ENCODE assay signal across 14 cellular contexts in genomic region chr4:88533088-88533790, GRCh38. TPM values are rescaled to one million over a fixed set of nuclear protein-coding genes. Genes with fewer than 3 reads are reported as not detected.
DNase-seq lines count a peak whose midpoint lies in the region; ATAC-seq, FAIRE-seq and TF ChIP-seq lines count a peak whose summit lies in the region.
"Had no signal": no experiment of that assay in that cellular context is flagged by ENCODE, and none has a peak within 500 bp of the region (broad histone marks: within the 10 kb centered on the region; RNA-seq: fewer than 3 reads in every experiment).

No MANE protein-coding gene starts in this region.

- ATAC-seq in GM23338, result peak; percentile 85
- no peak for ATAC-seq in T-helper 17 cell
- ATAC-seq in GM18867 (IDR thresholded peaks at IDR 0.05; ENCODE audit: unreplicated experiment), result no peak
- ATAC-seq: CD8-positive, alpha-beta T cell had no signal

- H3K4me1 Mint-ChIP-seq in GM23338, result peaks cover 45% of the 10 kb centered on the region
- no peaks in the 10 kb centered on the region for H3K4me1 Mint-ChIP-seq in T-helper 17 cell
- H3K4me1 Mint-ChIP-seq in osteocyte (ENCODE audit: unreplicated experiment), result peaks cover 16% of the 10 kb centered on the region

- no peaks in the 10 kb centered on the region for H3K9me3 Mint-ChIP-seq in GM23338
- H3K9me3 Mint-ChIP-seq in osteocyte (ENCODE audit: unreplicated experiment), result no peaks in the 10 kb centered on the region
- H3K9me3 Mint-ChIP-seq: activated T-cell treated with anti-CD3 and anti-CD28 coated beads, Interleukin-2, amount 50 U/mL, for 24 hours; CD8-positive, alpha-beta T cell had no signal

- H3K9me2 ChIP-seq in GM23338 (ENCODE audit: insufficient read depth), result no peaks in the 10 kb centered on the region

- TF ChIP-seq CTCF in GM23338 (conservative IDR thresholded peaks at IDR 0.05; ENCODE audit: low read depth in 2 of 2) (no peak), osteocyte (IDR thresholded peaks at IDR 0.05) (no peak)

- peaks cover 38% of the 10 kb centered on the region for H3K79me2 ChIP-seq in GM23338 (replicated peaks; ENCODE audit: insufficient read depth)

- peak overlapping the region; percentile 76 for H3K27ac ChIP-seq in GM23338 (ENCODE audit: low read depth)
- H3K27ac ChIP-seq: adrenal gland had no signal

- no peaks in the 10 kb centered on the region for H4K20me1 ChIP-seq in GM23338 (replicated peaks; ENCODE audit: insufficient read depth)

- no peaks in the 10 kb centered on the region for H3K9me3 ChIP-seq in T-helper 17 cell (ENCODE audit: control insufficient read depth, low read length, poor library complexity, severe bottlenecking)
- H3K9me3 ChIP-seq: adrenal gland had no signal

- no peaks in the 10 kb centered on the region for H3K27me3 Mint-ChIP-seq in GM23338 (ENCODE audit: insufficient read depth, low read depth, poor library complexity)
- peaks cover 10% of the 10 kb centered on the region for H3K27me3 Mint-ChIP-seq in T-helper 17 cell
- H3K27me3 Mint-ChIP-seq in osteocyte (ENCODE audit: unreplicated experiment), result no peaks in the 10 kb centered on the region
- H3K27me3 Mint-ChIP-seq: activated T-cell treated with anti-CD3 and anti-CD28 coated beads, Interleukin-2, amount 50 U/mL, for 24 hours had no signal

- H3F3A ChIP-seq in GM23338 (replicated peaks; ENCODE audit: low read depth), result no peaks in the 10 kb centered on the region

- H3K4me3 ChIP-seq in GM23338, result peak overlapping the region; percentile 53
- H3K4me3 ChIP-seq: adrenal gland had no signal

- peak overlapping the region; percentile 97 for H3K27ac Mint-ChIP-seq in GM23338
- peak overlapping the region; percentile 34 for H3K27ac Mint-ChIP-seq in T-helper 17 cell
- peak overlapping the region; percentile 48 for H3K27ac Mint-ChIP-seq in osteocyte (ENCODE audit: unreplicated experiment)
- H3K27ac Mint-ChIP-seq: CD8-positive, alpha-beta T cell had no signal

- peaks cover 38% of the 10 kb centered on the region for H3K4me1 ChIP-seq in GM23338 (ENCODE audit: insufficient read depth)
- H3K4me1 ChIP-seq: adrenal gland had no signal

- DNase-seq in GM23338 (ENCODE audit: low spot score) (peak; percentile 54), T-helper 17 cell (no peak), fibroblast of peridontal ligament (ENCODE audit: extremely low read depth) (peak; percentile 56), osteocyte (ENCODE audit: extremely low spot score, unreplicated experiment) (no peak), urothelium cell line (ENCODE audit: low spot score) (no peak), NCI-H187 (lab: John Stamatoyannopoulos, UW) (no peak), H4 (ENCODE audit: low spot score) (no peak)
- DNase-seq: activated T-cell treated with anti-CD3 and anti-CD28 coated beads, Interleukin-2, amount 50 U/mL, for 24 hours; adrenal gland; CD8-positive, alpha-beta T cell; NCI-H2171; stimulated activated CD4-positive, alpha-beta T cell treated with anti-CD3 and anti-CD28 coated beads, Interleukin-12 subunit alpha, Interleukin-12 subunit beta, amount 100 ng/mL, for 4 hours; substantia nigra had no signal

- H3K27me3 ChIP-seq in GM23338 (ENCODE audit: insufficient read depth), result no peaks in the 10 kb centered on the region
- H3K27me3 ChIP-seq: adrenal gland had no signal

- no peak for FAIRE-seq in urothelium cell line (lab: Jason Lieb, UNC)

- peak overlapping the region; percentile 56; the same call in 1 of the 2 replicates for H2AFZ ChIP-seq in GM23338

- H3K36me3 ChIP-seq in GM23338 (ENCODE audit: insufficient read depth), result no peaks in the 10 kb centered on the region
- H3K36me3 ChIP-seq: adrenal gland had no signal

- H3K36me3 Mint-ChIP-seq in GM23338 (ENCODE audit: low read depth), result no peaks in the 10 kb centered on the region
- H3K36me3 Mint-ChIP-seq in T-helper 17 cell (ENCODE audit: low read depth), result no peaks in the 10 kb centered on the region
- no peaks in the 10 kb centered on the region for H3K36me3 Mint-ChIP-seq in osteocyte (ENCODE audit: unreplicated experiment)
- H3K36me3 Mint-ChIP-seq: CD8-positive, alpha-beta T cell had no signal

- H3K4me2 ChIP-seq in GM23338, result peak overlapping the region; percentile 37

- H3K4me3 Mint-ChIP-seq in GM23338 (peak overlapping the region; percentile 63), T-helper 17 cell (no peak overlapping the region), osteocyte (ENCODE audit: unreplicated experiment) (no peak overlapping the region)
- H3K4me3 Mint-ChIP-seq: activated T-cell treated with anti-CD3 and anti-CD28 coated beads, Interleukin-2, amount 50 U/mL, for 24 hours; CD8-positive, alpha-beta T cell had no signal

TF ChIP-seq in GM23338, 12 proteins besides CTCF, POLR2A, EP300 and RAD21:
- TF ChIP-seq EZH2phosphoT487 (IDR thresholded peaks at IDR 0.05; ENCODE audit: unreplicated experiment) (no peak), POLR2AphosphoS5 (IDR thresholded peaks at IDR 0.05; ENCODE audit: low read depth) (peak; percentile 33; the same call in 1 of the 2 replicates)

RNA-seq across cellular contexts. Expression of gene PYURF, which starts 9.7 kb away (rescaled TPM):
- total RNA-seq in GM23338 (2014; rRNA removed; shearing (Covaris generic)), result 65.3 and 81.9 TPM in 2 replicates
- polyA plus RNA-seq in GM23338 (2016; fragmentation: Nextera tagmentation; extraction: Ambion mirVana), result 113 and 116 TPM in 2 replicates
- 10 to 100 TPM; 38.8 to 39.7 TPM for total RNA-seq in T-helper 17 cell
- total RNA-seq in osteocyte, result 67.0 and 69.1 TPM in 2 replicates
- total RNA-seq in H4 (2014; rRNA removed; shearing (Covaris generic)), result 151 and 168 TPM in 2 replicates

RNA-seq across cellular contexts. Expression of gene HERC3, which starts 59.0 kb away (rescaled TPM):
- total RNA-seq in GM23338 (2014; rRNA removed; shearing (Covaris generic)), result 2.4 and 2.6 TPM in 2 replicates
- polyA plus RNA-seq in GM23338 (2016; fragmentation: Nextera tagmentation; extraction: Ambion mirVana), result 2.2 and 3.1 TPM in 2 replicates
- total RNA-seq in T-helper 17 cell, result 10 to 100 TPM; 53.4 to 63.8 TPM
- total RNA-seq in osteocyte, result 15.4 and 16.0 TPM in 2 replicates
- 6.1 and 11.0 TPM in 2 replicates for total RNA-seq in H4 (2014; rRNA removed; shearing (Covaris generic))

Comparison
In these comparisons a context has a peak if more than half of its experiments do, and no peak if none do; other contexts are left out.
1. DNase-seq: peak in GM23338 (single experiment) and fibroblast of peridontal ligament (single experiment); none in T-helper 17 cell (0 of 3), osteocyte (single experiment), urothelium cell line (single experiment), NCI-H187 (0 of 2) and H4 (single experiment).
2. H3K27ac Mint-ChIP-seq: peak in every context shown above with its lines; median percentile 97 in GM23338; 48 in osteocyte; 34 in T-helper 17 cell.